In the genomic region with DNA sequence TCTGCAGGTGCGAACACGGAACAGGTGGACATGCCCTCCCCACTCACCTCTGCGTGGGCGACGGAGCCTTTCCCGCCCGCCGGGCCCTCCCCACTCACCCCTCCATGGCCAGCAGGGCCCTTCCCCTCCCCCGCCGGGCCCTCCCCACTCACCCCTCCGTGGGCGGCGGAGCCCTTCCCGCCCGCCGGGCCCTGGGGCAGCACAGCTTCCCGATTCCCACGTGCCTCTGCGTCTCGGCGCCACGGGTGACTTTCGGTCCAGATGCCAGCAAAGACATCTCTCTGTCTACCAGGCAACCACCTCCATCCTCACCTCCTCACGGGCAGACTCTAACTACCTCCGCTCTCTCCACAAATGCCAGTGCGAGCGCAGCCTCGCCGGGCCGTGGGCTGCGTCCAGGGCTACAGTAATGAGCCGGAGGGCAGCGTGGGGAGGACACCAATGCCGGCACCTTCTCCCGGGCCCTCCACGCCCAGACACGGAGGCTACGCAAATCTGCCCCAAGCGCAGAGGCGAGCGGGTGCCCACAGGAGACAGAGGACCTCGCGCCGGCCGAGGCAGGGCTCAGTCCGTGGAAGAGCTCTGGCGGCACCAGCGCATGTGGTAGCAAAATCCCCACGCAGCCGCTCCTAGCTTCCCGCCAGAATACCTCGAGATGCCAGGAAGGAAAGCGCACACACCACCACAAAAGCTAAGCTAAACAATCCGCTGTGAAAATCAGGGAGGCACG, we compare ENCODE assay signal across 1 cellular context.
TF ChIP-seq lines count a peak whose summit lies in the region.

No MANE protein-coding gene starts in this region.

TF ChIP-seq in WTC11, 78 proteins besides CTCF, POLR2A, EP300 and RAD21 (continued from another document):
- TF ChIP-seq, protein P1, sequence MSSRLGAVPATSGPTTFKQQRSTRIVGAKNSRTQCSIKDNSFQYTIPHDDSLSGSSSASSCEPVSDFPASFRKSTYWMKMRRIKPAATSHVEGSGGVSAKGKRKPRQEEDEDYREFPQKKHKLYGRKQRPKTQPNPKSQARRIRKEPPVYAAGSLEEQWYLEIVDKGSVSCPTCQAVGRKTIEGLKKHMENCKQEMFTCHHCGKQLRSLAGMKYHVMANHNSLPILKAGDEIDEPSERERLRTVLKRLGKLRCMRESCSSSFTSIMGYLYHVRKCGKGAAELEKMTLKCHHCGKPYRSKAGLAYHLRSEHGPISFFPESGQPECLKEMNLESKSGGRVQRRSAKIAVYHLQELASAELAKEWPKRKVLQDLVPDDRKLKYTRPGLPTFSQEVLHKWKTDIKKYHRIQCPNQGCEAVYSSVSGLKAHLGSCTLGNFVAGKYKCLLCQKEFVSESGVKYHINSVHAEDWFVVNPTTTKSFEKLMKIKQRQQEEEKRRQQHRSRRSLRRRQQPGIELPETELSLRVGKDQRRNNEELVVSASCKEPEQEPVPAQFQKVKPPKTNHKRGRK (CRISPR knock-in tag; IDR thresholded peaks at IDR 0.05; ENCODE audit: borderline replicate concordance), result no peak
- no peak for TF ChIP-seq SMAD4 (CRISPR knock-in tag; IDR thresholded peaks at IDR 0.05)
- no peak for TF ChIP-seq KAT7 (CRISPR knock-in tag; IDR thresholded peaks at IDR 0.05; ENCODE audit: borderline replicate concordance)
- TF ChIP-seq TCF7 (CRISPR knock-in tag; IDR thresholded peaks at IDR 0.05; ENCODE audit: low read depth), result no peak
